Comparison of ENCODE assay signal across 25 cellular contexts in genomic region chr17:2203818-2204217, GRCh38.
"Had no signal": no experiment of that assay in that cellular context is flagged by ENCODE, and none has a peak within 500 bp of the region (broad histone marks: within the 10 kb centered on the region; RNA-seq: fewer than 3 reads in every experiment).

No MANE protein-coding gene starts in this region.

- H3K27ac ChIP-seq: Peyer's patch, RWPE1, SJSA1 had no signal

- H3K9me3 ChIP-seq: Peyer's patch, SJSA1 had no signal

- H3K27me3 ChIP-seq: Peyer's patch, SJSA1 had no signal

- H3K27me3 Mint-ChIP-seq: activated CD4-positive, alpha-beta T cell treated with anti-CD3 and anti-CD28 coated beads, Interleukin-2, amount 10 ng/mL, durations not matched to agents 24 days and 14 days; activated CD8-positive, alpha-beta memory T cell treated with anti-CD3 and anti-CD28 coated beads, Interleukin-2, amount 10 ng/mL, durations not matched to agents 7 days and 5 days; activated naive CD8-positive, alpha-beta T cell treated with anti-CD3 and anti-CD28 coated beads for 36 hours; activated T-cell treated with anti-CD3 and anti-CD28 coated beads, Interleukin-2, amount 50 U/mL, for 24 hours had no signal

- H3K9me3 Mint-ChIP-seq: activated CD4-positive, alpha-beta T cell treated with anti-CD3 and anti-CD28 coated beads, Interleukin-2, amount 10 ng/mL, durations not matched to agents 24 days and 14 days; activated naive CD4-positive, alpha-beta T cell treated with anti-CD3 and anti-CD28 coated beads for 36 hours; activated naive CD8-positive, alpha-beta T cell treated with anti-CD3 and anti-CD28 coated beads for 36 hours; activated T-cell treated with anti-CD3 and anti-CD28 coated beads, Interleukin-2, amount 50 U/mL, for 24 hours; activated T-helper 1 cell treated with anti-CD3 and anti-CD28 coated beads, Interleukin-12 subunit alpha, Interleukin-12 subunit beta, Interleukin-2, Interleukin-4 antibody, amounts not matched to agents 30 ng/mL and 10 ng/mL and 1 ng/mL, durations not matched to agents 14 hours and 24 hours and 36 hours had no signal

- H3K4me3 ChIP-seq: Peyer's patch, SJSA1 had no signal

- H3K27ac Mint-ChIP-seq: activated CD4-positive, alpha-beta T cell treated with anti-CD3 and anti-CD28 coated beads, Interleukin-2, amount 10 ng/mL, durations not matched to agents 24 days and 14 days; activated naive CD4-positive, alpha-beta T cell treated with anti-CD3 and anti-CD28 coated beads for 36 hours; activated naive CD8-positive, alpha-beta T cell treated with anti-CD3 and anti-CD28 coated beads for 36 hours; activated T-cell treated with anti-CD3 and anti-CD28 coated beads, Interleukin-2, amount 50 U/mL, for 24 hours had no signal

- H3K36me3 ChIP-seq: Peyer's patch had no signal

- H3K4me3 Mint-ChIP-seq: activated CD8-positive, alpha-beta memory T cell treated with anti-CD3 and anti-CD28 coated beads, Interleukin-2, amount 10 ng/mL, durations not matched to agents 7 days and 5 days; activated naive CD4-positive, alpha-beta T cell treated with anti-CD3 and anti-CD28 coated beads for 36 hours; activated naive CD8-positive, alpha-beta T cell treated with anti-CD3 and anti-CD28 coated beads for 36 hours; activated T-cell treated with anti-CD3 and anti-CD28 coated beads, Interleukin-2, amount 50 U/mL, for 24 hours had no signal

- DNase-seq: activated CD4-positive, alpha-beta T cell treated with anti-CD3 and anti-CD28 coated beads for 1 hour; activated CD4-positive, alpha-beta T cell treated with anti-CD3 and anti-CD28 coated beads, Interleukin-2, amount 10 ng/mL, durations not matched to agents 24 days and 14 days; activated CD4-positive, alpha-beta T cell treated with anti-CD3 and anti-CD28 coated beads, Interleukin-2, amount 50 U/mL, for 48 hours; activated CD8-positive, alpha-beta memory T cell treated with anti-CD3 and anti-CD28 coated beads, Interleukin-2, amount 10 ng/mL, durations not matched to agents 7 days and 5 days; activated effector memory CD4-positive, alpha-beta T cell treated with Interleukin-2 at 50 U/mL for 16 hours; activated naive CD4-positive, alpha-beta T cell treated with anti-CD3 and anti-CD28 coated beads for 36 hours; activated naive CD8-positive, alpha-beta T cell treated with anti-CD3 and anti-CD28 coated beads for 36 hours; activated T-cell treated with anti-CD3 and anti-CD28 coated beads, Interleukin-2, amount 50 U/mL, for 24 hours; central memory CD4-positive, alpha-beta T cell; KG1; NCI-H1092; NCI-H1417 treated with DMSO at 0.1 percent for 48 hours; NCI-H1694; NCI-H2029; NCI-H2107; NCI-H345; NCI-H510A treated with DMSO at 0.1 percent for 48 hours; NCI-H69; Peyer's patch; SHP77; SW 1271 had no signal

- H3K4me1 ChIP-seq: Peyer's patch had no signal

- ATAC-seq: SK-N-SH treated with all-trans-retinoic acid at 6 μM for 48 hours had no signal
